ENCODE assay signal across 1 cellular context in the genomic region with DNA sequence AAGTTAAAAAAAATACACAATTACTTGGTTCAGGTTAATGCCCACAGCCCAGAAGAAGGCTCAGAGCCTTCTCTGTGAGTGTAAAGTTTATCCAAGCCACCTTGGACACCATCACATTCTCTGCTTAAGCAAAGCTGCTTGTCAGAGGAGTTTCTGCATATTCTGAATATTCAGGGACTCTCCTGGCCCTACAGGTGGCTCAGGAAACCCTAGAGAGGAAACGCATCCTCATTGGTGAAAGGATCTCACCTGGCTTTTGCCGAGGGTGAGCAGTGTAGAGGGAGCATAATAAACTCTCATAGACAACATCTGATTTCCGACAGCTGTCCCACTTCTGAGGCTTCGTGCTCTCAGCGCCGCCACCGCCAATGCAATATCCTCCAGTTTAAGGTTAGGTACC.
TF ChIP-seq lines count a peak whose summit lies in the region.

No MANE protein-coding gene starts in this region.

TF ChIP-seq in GM23338, 12 proteins besides CTCF, POLR2A, EP300 and RAD21 (continued from another document):
- TF ChIP-seq, protein P1, sequence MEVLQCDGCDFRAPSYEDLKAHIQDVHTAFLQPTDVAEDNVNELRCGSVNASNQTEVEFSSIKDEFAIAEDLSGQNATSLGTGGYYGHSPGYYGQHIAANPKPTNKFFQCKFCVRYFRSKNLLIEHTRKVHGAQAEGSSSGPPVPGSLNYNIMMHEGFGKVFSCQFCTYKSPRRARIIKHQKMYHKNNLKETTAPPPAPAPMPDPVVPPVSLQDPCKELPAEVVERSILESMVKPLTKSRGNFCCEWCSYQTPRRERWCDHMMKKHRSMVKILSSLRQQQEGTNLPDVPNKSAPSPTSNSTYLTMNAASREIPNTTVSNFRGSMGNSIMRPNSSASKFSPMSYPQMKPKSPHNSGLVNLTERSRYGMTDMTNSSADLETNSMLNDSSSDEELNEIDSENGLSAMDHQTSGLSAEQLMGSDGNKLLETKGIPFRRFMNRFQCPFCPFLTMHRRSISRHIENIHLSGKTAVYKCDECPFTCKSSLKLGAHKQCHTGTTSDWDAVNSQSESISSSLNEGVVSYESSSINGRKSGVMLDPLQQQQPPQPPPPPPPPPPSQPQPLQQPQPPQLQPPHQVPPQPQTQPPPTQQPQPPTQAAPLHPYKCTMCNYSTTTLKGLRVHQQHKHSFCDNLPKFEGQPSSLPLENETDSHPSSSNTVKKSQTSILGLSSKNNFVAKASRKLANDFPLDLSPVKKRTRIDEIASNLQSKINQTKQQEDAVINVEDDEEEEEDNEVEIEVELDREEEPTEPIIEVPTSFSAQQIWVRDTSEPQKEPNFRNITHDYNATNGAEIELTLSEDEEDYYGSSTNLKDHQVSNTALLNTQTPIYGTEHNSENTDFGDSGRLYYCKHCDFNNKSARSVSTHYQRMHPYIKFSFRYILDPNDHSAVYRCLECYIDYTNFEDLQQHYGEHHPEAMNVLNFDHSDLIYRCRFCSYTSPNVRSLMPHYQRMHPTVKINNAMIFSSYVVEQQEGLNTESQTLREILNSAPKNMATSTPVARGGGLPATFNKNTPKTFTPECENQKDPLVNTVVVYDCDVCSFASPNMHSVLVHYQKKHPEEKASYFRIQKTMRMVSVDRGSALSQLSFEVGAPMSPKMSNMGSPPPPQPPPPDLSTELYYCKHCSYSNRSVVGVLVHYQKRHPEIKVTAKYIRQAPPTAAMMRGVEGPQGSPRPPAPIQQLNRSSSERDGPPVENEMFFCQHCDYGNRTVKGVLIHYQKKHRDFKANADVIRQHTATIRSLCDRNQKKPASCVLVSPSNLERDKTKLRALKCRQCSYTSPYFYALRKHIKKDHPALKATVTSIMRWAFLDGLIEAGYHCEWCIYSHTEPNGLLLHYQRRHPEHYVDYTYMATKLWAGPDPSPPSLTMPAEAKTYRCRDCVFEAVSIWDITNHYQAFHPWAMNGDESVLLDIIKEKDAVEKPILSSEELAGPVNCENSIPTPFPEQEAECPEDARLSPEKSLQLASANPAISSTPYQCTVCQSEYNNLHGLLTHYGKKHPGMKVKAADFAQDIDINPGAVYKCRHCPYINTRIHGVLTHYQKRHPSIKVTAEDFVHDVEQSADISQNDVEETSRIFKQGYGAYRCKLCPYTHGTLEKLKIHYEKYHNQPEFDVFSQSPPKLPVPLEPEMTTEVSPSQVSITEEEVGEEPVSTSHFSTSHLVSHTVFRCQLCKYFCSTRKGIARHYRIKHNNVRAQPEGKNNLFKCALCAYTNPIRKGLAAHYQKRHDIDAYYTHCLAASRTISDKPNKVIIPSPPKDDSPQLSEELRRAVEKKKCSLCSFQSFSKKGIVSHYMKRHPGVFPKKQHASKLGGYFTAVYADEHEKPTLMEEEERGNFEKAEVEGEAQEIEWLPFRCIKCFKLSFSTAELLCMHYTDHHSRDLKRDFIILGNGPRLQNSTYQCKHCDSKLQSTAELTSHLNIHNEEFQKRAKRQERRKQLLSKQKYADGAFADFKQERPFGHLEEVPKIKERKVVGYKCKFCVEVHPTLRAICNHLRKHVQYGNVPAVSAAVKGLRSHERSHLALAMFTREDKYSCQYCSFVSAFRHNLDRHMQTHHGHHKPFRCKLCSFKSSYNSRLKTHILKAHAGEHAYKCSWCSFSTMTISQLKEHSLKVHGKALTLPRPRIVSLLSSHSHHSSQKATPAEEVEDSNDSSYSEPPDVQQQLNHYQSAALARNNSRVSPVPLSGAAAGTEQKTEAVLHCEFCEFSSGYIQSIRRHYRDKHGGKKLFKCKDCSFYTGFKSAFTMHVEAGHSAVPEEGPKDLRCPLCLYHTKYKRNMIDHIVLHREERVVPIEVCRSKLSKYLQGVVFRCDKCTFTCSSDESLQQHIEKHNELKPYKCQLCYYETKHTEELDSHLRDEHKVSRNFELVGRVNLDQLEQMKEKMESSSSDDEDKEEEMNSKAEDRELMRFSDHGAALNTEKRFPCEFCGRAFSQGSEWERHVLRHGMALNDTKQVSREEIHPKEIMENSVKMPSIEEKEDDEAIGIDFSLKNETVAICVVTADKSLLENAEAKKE (CRISPR knock-in tag; IDR thresholded peaks at IDR 0.05), result peak; percentile 75; the same call in 1 of the 2 replicates
